ENCODE assay signal across 8 cellular contexts in the genomic region with DNA sequence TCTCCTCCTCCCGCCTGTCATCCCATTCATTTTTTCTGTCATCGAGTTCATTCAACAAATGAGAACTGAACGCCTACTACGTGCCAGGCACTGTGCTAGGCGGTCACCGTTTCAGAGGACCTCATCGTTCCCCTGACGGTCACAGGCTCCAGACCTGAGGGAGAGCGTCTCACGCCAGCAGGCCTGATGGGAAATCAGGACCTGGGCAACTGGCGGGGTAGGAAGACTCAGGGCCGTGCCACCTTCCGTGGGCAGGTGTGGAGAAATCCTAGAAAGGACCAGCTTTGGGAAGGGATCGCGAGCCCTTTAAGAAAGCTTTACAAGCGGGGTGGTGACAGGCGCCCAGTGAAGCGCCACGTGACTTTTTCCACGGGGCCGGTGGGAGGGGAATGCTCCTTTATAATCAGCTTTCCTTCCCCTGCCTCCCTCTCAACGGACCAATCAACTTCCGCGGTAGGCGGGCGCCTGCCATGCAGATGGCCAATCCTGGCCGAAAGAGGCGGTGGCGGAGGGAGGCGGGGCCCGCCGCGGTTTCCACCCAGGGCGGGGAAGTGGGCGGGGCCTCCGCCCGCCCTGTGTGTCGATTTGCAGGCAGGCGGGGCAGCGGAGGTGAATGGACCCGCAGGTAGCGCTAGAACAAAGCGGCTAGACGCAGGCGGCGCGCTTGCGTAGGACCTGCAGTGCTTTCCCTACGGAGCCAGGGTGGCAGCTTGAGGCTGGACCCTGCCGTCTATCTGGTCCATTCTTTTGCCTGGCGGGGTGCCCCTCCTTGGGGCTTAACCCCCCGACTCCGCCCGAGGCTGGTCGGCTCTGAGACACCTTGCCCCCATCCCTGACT. TPM values are rescaled to one million over a fixed set of nuclear protein-coding genes. Genes with fewer than 3 reads are reported as not detected.
DNase-seq lines count a peak whose midpoint lies in the region; ATAC-seq, FAIRE-seq and TF ChIP-seq lines count a peak whose summit lies in the region.

No MANE protein-coding gene starts in this region.

- H3K36me3 ChIP-seq in adipocyte (ENCODE audit: control insufficient read depth, insufficient read depth, low read length, severe bottlenecking): peaks cover 4% of the 10 kb centered on the region
- no peaks in the 10 kb centered on the region for H3K36me3 ChIP-seq in ovary
- H3K36me3 ChIP-seq in thyroid gland: peaks cover 0 to 4% of the 10 kb centered on the region in 2 donors

- H3K9me3 ChIP-seq in adipocyte (ENCODE audit: control insufficient read depth, low read length) (no peaks in the 10 kb centered on the region), ovary (no peaks in the 10 kb centered on the region), thyroid gland (no peaks in the 10 kb centered on the region)

- peak; percentile 96 for DNase-seq in GM12891 (ENCODE audit: insufficient read length, low spot score)
- DNase-seq in NCI-H1417 treated with DMSO at 0.1 percent for 48 hours (lab: John Stamatoyannopoulos, UW): peak; percentile 65
- DNase-seq in SW 1271 (lab: John Stamatoyannopoulos, UW): peak; percentile 89 to 96
- peak; percentile 100 for DNase-seq in adipocyte (ENCODE audit: low read depth)
- DNase-seq in Right ventricle myocardium superior: peak; percentile 100
- peak; percentile 99 to 100 (median 99) for DNase-seq in ovary
- DNase-seq in thyroid gland: peak; percentile 99 to 100

- H3K9ac ChIP-seq in adipocyte (ENCODE audit: low read length): peak overlapping the region; percentile 92

- TF ChIP-seq CTCF in ovary (IDR thresholded peaks at IDR 0.05): no peak
- peak in 2 of 6 experiments; percentile 7 to 36 for TF ChIP-seq CTCF in thyroid gland (IDR thresholded peaks at IDR 0.05)

- TF ChIP-seq POLR2A in GM12891 (IDR thresholded peaks at IDR 0.05; ENCODE audit: low read depth, low read length): no peak
- TF ChIP-seq POLR2A in ovary (IDR thresholded peaks at IDR 0.05): peak; percentile 20
- peak in 1 of 2 donors; percentile 65 for TF ChIP-seq POLR2A in thyroid gland (IDR thresholded peaks at IDR 0.05)

- H3K4me1 ChIP-seq in adipocyte (ENCODE audit: control insufficient read depth, insufficient read depth, low read length) (peaks cover 35% of the 10 kb centered on the region), ovary (ENCODE audit: insufficient read depth) (peaks cover 22% of the 10 kb centered on the region), thyroid gland (peaks cover 31 to 35% of the 10 kb centered on the region in 2 donors)

- peak overlapping the region; percentile 88 for H3K4me3 ChIP-seq in adipocyte (ENCODE audit: low read length)
- peak overlapping the region; percentile 54 for H3K4me3 ChIP-seq in ovary
- H3K4me3 ChIP-seq in thyroid gland (replicated peaks in 1 of 3): peak overlapping the region; percentile 7 to 55 (median 12)

- ATAC-seq in HG02798 (IDR thresholded peaks at IDR 0.05; ENCODE audit: poor library complexity, unreplicated experiment) (peak; percentile 87), Right ventricle myocardium superior (ENCODE audit: poor library complexity) (peak; percentile 90)

- FAIRE-seq in GM12891 (lab: Jason Lieb, UNC): peak; percentile 99

- H3K27me3 ChIP-seq in adipocyte (replicated peaks; ENCODE audit: control insufficient read depth, insufficient read depth, low read length): no peaks in the 10 kb centered on the region
- H3K27me3 ChIP-seq in ovary: no peaks in the 10 kb centered on the region
- H3K27me3 ChIP-seq in thyroid gland: no peaks in the 10 kb centered on the region

- intact Hi-C loops in Right ventricle myocardium superior (cut with DNase I): no loop called here
- intact Hi-C loops in ovary (cut with DNase I): loop anchor here in 2 of 4 donors (2.0 to 5.0 kb wide), 4 partner anchors 55 to 85 kb away; no protein-coding TSS in a partner anchor
- intact Hi-C loops in thyroid gland (cut with DNase I): loop anchor here (5.0 kb wide), 1 partner anchor 115 kb away; a partner anchor contains a TSS

- H3K27ac ChIP-seq in ovary: peak overlapping the region; percentile 63 to 84
- H3K27ac ChIP-seq in thyroid gland: peak overlapping the region; percentile 31 to 71 (median 67)

- WGBS in ovary, 3 donors: 1% methylated on average over 55 of the region's 55 CpGs
- WGBS in thyroid gland, 2 donors: 1% methylated on average over 21 to 29 of the region's 55 CpGs

- TF ChIP-seq EP300 in ovary (IDR thresholded peaks at IDR 0.05): peak; percentile 70

TF ChIP-seq in GM12891, 5 proteins besides CTCF, POLR2A, EP300 and RAD21:
- TF ChIP-seq TAF1 (IDR thresholded peaks at IDR 0.05; ENCODE audit: low read depth, low read length): no peak
- TF ChIP-seq SPI1 (IDR thresholded peaks at IDR 0.05; ENCODE audit: low read depth, low read length): 0 out of 2 replicates have a peak, but pooled peaks have one; percentile 17

RNA-seq across cellular contexts. Expression of a gene that starts 0.8 kb away (rescaled TPM):
- polyA plus RNA-seq in GM12891 (2012; ENCODE audit: low read depth, missing spikeins): 4.1 TPM
- total RNA-seq in Right ventricle myocardium superior (23.2 TPM), ovary (10 to 100 TPM in 5 of 7 donors, 1 to 10 TPM in 2; 5.1 to 18.0 (median 15.2) TPM), thyroid gland (10 to 100 TPM in 3 of 4 donors, 1 to 10 TPM in 1; 6.9 to 10.6 (median 10.4) TPM)
- 1 to 10 TPM; 6.5 to 8.6 TPM for polyA plus RNA-seq in ovary

Comparison
In these comparisons a context has a peak if more than half of its experiments do, and no peak if none do; other contexts are left out.
1. Peak in every context shown above with its lines: DNase-seq, ATAC-seq, H3K4me3 ChIP-seq and H3K27ac ChIP-seq.
2. H3K4me3 ChIP-seq: peak in every context shown above with its lines; median percentile 88 in adipocyte; 54 in ovary; 12 in thyroid gland.